In the genomic region with DNA sequence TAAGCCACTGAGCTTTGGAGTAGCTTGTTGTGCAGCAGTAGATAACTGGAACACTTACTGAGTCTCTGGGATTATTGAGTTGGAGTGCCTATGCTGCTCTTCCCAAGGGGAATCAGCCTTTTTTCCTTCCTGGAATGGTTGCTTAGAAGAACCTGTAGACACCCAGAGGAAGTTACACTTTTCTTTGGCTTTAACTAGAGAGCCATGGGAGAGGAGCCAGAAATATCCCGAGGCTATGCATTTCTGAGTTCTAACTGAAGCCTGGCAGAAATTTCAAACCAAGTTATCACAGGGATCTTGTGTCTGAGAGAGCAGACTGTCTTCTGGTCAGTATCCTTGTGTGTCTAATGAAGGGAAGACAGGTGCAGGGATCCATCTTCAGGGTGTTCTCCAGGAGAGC, we compare ENCODE assay signal across 27 cellular contexts. TPM values are rescaled to one million over a fixed set of nuclear protein-coding genes. Genes with fewer than 3 reads are reported as not detected.
DNase-seq lines count a peak whose midpoint lies in the region; ATAC-seq and TF ChIP-seq lines count a peak whose summit lies in the region.
"Had no signal": no experiment of that assay in that cellular context is flagged by ENCODE, and none has a peak within 500 bp of the region (broad histone marks: within the 10 kb centered on the region; RNA-seq: fewer than 3 reads in every experiment).

No MANE protein-coding gene starts in this region.

- no peaks in the 10 kb centered on the region for H3K9me3 Mint-ChIP-seq in naive B cell
- H3K9me3 Mint-ChIP-seq: activated naive CD4-positive, alpha-beta T cell treated with anti-CD3 and anti-CD28 coated beads for 36 hours; activated T-cell treated with anti-CD3 and anti-CD28 coated beads, Interleukin-2, amount 50 U/mL, for 4 hours; IgD-negative memory B cell; memory B cell; stimulated activated memory B cell treated with anti-CD40 and anti-IgM and Interleukin-4, amounts not matched to agents 10 μg/mL and 1 μg/mL and 100 μg/mL, for 72 hours had no signal

- H3K4me3 ChIP-seq in BE2C (ENCODE audit: low read depth, low read length) (no peak overlapping the region), choroid plexus epithelial cell (ENCODE audit: low read depth, low read length) (no peak overlapping the region), upper lobe of right lung (no peak overlapping the region), uterus (no peak overlapping the region), H7 (ENCODE audit: insufficient read depth, low read depth, low read length) (no peak overlapping the region)
- H3K4me3 ChIP-seq: cardiac muscle cell, PC-9, spleen had no signal

- intact Hi-C loops in upper lobe of right lung (cut with DNase I): no loop called here
- intact Hi-C loops in uterus (cut with DNase I; ENCODE audit: low total_unique reads): no loop called here

- H3K27me3 ChIP-seq in BE2C (no peaks in the 10 kb centered on the region), upper lobe of right lung (no peaks in the 10 kb centered on the region), uterus (no peaks in the 10 kb centered on the region), H7 (ENCODE audit: control insufficient read depth, insufficient read depth, low read length) (no peaks in the 10 kb centered on the region)
- H3K27me3 ChIP-seq: cardiac muscle cell, spleen had no signal

- H3K4me1 ChIP-seq in BE2C: peaks cover 13% of the 10 kb centered on the region
- peaks cover 14% of the 10 kb centered on the region for H3K4me1 ChIP-seq in upper lobe of right lung
- H3K4me1 ChIP-seq in uterus: no peaks in the 10 kb centered on the region

- peaks cover 0 to 9% of the 10 kb centered on the region in 2 donors for H3K36me3 Mint-ChIP-seq in naive B cell
- H3K36me3 Mint-ChIP-seq: stimulated activated memory B cell treated with anti-CD40 and anti-IgM and Interleukin-4, amounts not matched to agents 10 μg/mL and 1 μg/mL and 100 μg/mL, for 72 hours had no signal

- H3K36me3 ChIP-seq in BE2C: peaks cover 3% of the 10 kb centered on the region; the same call in 1 of the 2 replicates
- H3K36me3 ChIP-seq in upper lobe of right lung: no peaks in the 10 kb centered on the region
- H3K36me3 ChIP-seq in uterus: no peaks in the 10 kb centered on the region
- no peaks in the 10 kb centered on the region for H3K36me3 ChIP-seq in H7 (replicated peaks; ENCODE audit: control insufficient read depth, insufficient read depth, low read length)
- H3K36me3 ChIP-seq: cardiac muscle cell, spleen had no signal

- no peak for TF ChIP-seq POLR2A in uterus (IDR thresholded peaks at IDR 0.05)

- peak overlapping the region in 2 of 8 donors; percentile 68 to 84 for H3K4me3 Mint-ChIP-seq in naive B cell
- H3K4me3 Mint-ChIP-seq: activated naive CD4-positive, alpha-beta T cell treated with anti-CD3 and anti-CD28 coated beads for 36 hours; activated T-cell treated with anti-CD3 and anti-CD28 coated beads, Interleukin-2, amount 50 U/mL, for 4 hours; memory B cell; stimulated activated memory B cell treated with anti-CD40 and anti-IgM and Interleukin-4, amounts not matched to agents 10 μg/mL and 1 μg/mL and 100 μg/mL, for 72 hours had no signal

- no peaks in the 10 kb centered on the region for H3K27me3 Mint-ChIP-seq in naive B cell
- H3K27me3 Mint-ChIP-seq: memory B cell; stimulated activated memory B cell treated with anti-CD40 and anti-IgM and Interleukin-4, amounts not matched to agents 10 μg/mL and 1 μg/mL and 100 μg/mL, for 72 hours had no signal

- H3K27ac Mint-ChIP-seq in naive B cell: peak overlapping the region in 4 of 6 donors; percentile 5 to 70 (median 26)
- H3K27ac Mint-ChIP-seq: activated naive CD4-positive, alpha-beta T cell treated with anti-CD3 and anti-CD28 coated beads for 36 hours; IgD-negative memory B cell; memory B cell; stimulated activated memory B cell treated with anti-CD40 and anti-IgM and Interleukin-4, amounts not matched to agents 10 μg/mL and 1 μg/mL and 100 μg/mL, for 72 hours had no signal

- H3K27ac ChIP-seq in upper lobe of right lung: no peak overlapping the region
- H3K27ac ChIP-seq in uterus: no peak overlapping the region
- H3K27ac ChIP-seq: cardiac muscle cell, PC-9, spleen had no signal

- ATAC-seq in naive B cell (ENCODE audit: low read depth in 2 of 2) (no peak), upper lobe of right lung (no peak), GM19463 (IDR thresholded peaks at IDR 0.05; ENCODE audit: unreplicated experiment) (no peak)
- ATAC-seq: activated T-cell treated with anti-CD3 and anti-CD28 coated beads, Interleukin-2, amount 50 U/mL, for 4 hours; stimulated activated memory B cell treated with anti-CD40 and anti-IgM and Interleukin-4, amounts not matched to agents 10 μg/mL and 1 μg/mL and 100 μg/mL, for 72 hours had no signal

- DNase-seq in BE2C (peak; percentile 20), M059J (ENCODE audit: low read depth) (peak; percentile 75), choroid plexus epithelial cell (ENCODE audit: low read depth) (peak; percentile 21), naive B cell (no peak), upper lobe of right lung (no peak), uterus (no peak), H7 (no peak)
- DNase-seq: activated CD8-positive, alpha-beta memory T cell treated with anti-CD3 and anti-CD28 coated beads for 24 hours; activated naive CD4-positive, alpha-beta T cell treated with anti-CD3 and anti-CD28 coated beads for 36 hours; activated T-cell treated with anti-CD3 and anti-CD28 coated beads, Interleukin-2, amount 50 U/mL, for 4 hours; amygdala; C1 segment of cervical spinal cord; Calu3; dermis blood vessel endothelial cell; NCI-H2081; NCI-H446; nucleus accumbens; PC-9; retina; spleen; stimulated activated CD4-positive, alpha-beta T cell treated with anti-CD3 and anti-CD28 coated beads, Interleukin-2, amount 100 ng/mL, for 48 hours; T-helper 1 cell had no signal

- H3K4me1 Mint-ChIP-seq in naive B cell: peaks cover 51 to 60% (median 55%) of the 10 kb centered on the region in 3 donors

- TF ChIP-seq CTCF in BE2C (IDR thresholded peaks at IDR 0.05; ENCODE audit: low read depth, low read length) (no peak), choroid plexus epithelial cell (conservative IDR thresholded peaks at IDR 0.05; ENCODE audit: low read depth, low read length) (no peak), upper lobe of right lung (IDR thresholded peaks at IDR 0.05) (no peak), uterus (IDR thresholded peaks at IDR 0.05) (no peak)

- no peaks in the 10 kb centered on the region; the same call in 1 of the 2 replicates for H3K9me3 ChIP-seq in BE2C
- H3K9me3 ChIP-seq in upper lobe of right lung: no peaks in the 10 kb centered on the region
- H3K9me3 ChIP-seq in uterus: no peaks in the 10 kb centered on the region
- H3K9me3 ChIP-seq: spleen had no signal

RNA-seq across cellular contexts. Expression of gene LAMC1, which starts 28.3 kb away (rescaled TPM):
- 19.8 TPM for polyA plus RNA-seq in BE2C (2012; ENCODE audit: insufficient read depth, insufficient read length, low read depth)
- total RNA-seq in M059J (2014; rRNA removed; shearing (Covaris generic)): 161 and 321 TPM in 2 replicates
- polyA plus RNA-seq in naive B cell (ENCODE audit: low read depth in 6 of 6): 10 to 100 TPM in 5 of 6 donors, 1 to 10 TPM in 1; 5.9 to 17.6 (median 13.5) TPM
- total RNA-seq in upper lobe of right lung (120 TPM), uterus (100 to 1,000 TPM; 130 to 315 (median 214) TPM)
- total RNA-seq in H7 (2014; rRNA removed; shearing (Covaris generic)): 116 and 163 TPM in 2 replicates

Comparison
In these comparisons a context has a peak if more than half of its experiments do, and no peak if none do; other contexts are left out.
1. DNase-seq: peak in BE2C (single experiment), M059J (single experiment) and choroid plexus epithelial cell (single experiment); none in naive B cell (single experiment), upper lobe of right lung (single experiment), uterus (0 of 2) and H7 (single experiment).